ENCODE assay signal across 16 cellular contexts in genomic region chr5:150654181-150654580, GRCh38. TPM values are rescaled to one million over a fixed set of nuclear protein-coding genes. Genes with fewer than 3 reads are reported as not detected.
"Had no signal": no experiment of that assay in that cellular context is flagged by ENCODE, and none has a peak within 500 bp of the region (broad histone marks: within the 10 kb centered on the region; RNA-seq: fewer than 3 reads in every experiment).

No MANE protein-coding gene starts in this region.

- DNase-seq: activated CD4-positive, alpha-beta T cell treated with anti-CD3 and anti-CD28 coated beads for 4 hours; activated naive CD4-positive, alpha-beta T cell; activated naive CD8-positive, alpha-beta T cell treated with anti-CD3 and anti-CD28 coated beads, Interleukin-2, amount 50 U/mL, for 24 hours; caudate nucleus; effector CD4-positive, alpha-beta T cell; hippocampal formation; nephron progenitor cell; pancreas; small intestine; substantia nigra; upper lobe of left lung had no signal

- H3K27me3 ChIP-seq: pancreas, upper lobe of left lung had no signal

- H3K27me3 Mint-ChIP-seq: stimulated activated memory B cell treated with anti-CD40 and anti-IgM and Interleukin-4, amounts not matched to agents 10 μg/mL and 1 μg/mL and 100 μg/mL, for 72 hours; T-cell had no signal

- H3K9me3 Mint-ChIP-seq: activated naive CD8-positive, alpha-beta T cell treated with anti-CD3 and anti-CD28 coated beads, Interleukin-2, amount 50 U/mL, for 24 hours; activated T-helper 1 cell treated with anti-CD3 and anti-CD28 coated beads, Interleukin-12 subunit alpha, Interleukin-12 subunit beta, Interleukin-2, Interleukin-4 antibody, amounts not matched to agents 30 ng/mL and 10 ng/mL and 1 ng/mL, durations not matched to agents 14 hours and 24 hours and 36 hours; nephron progenitor cell; stimulated activated memory B cell treated with anti-CD40 and anti-IgM and Interleukin-4, amounts not matched to agents 10 μg/mL and 1 μg/mL and 100 μg/mL, for 72 hours; T-cell had no signal

- H3K27ac Mint-ChIP-seq: activated naive CD8-positive, alpha-beta T cell treated with anti-CD3 and anti-CD28 coated beads, Interleukin-2, amount 50 U/mL, for 24 hours; activated T-helper 1 cell treated with anti-CD3 and anti-CD28 coated beads, Interleukin-12 subunit alpha, Interleukin-12 subunit beta, Interleukin-2, Interleukin-4 antibody, amounts not matched to agents 30 ng/mL and 10 ng/mL and 1 ng/mL, durations not matched to agents 14 hours and 24 hours and 36 hours; nephron progenitor cell; stimulated activated memory B cell treated with anti-CD40 and anti-IgM and Interleukin-4, amounts not matched to agents 10 μg/mL and 1 μg/mL and 100 μg/mL, for 72 hours; T-cell had no signal

- H3K4me3 ChIP-seq: coronary artery, pancreas, SK-N-MC, upper lobe of left lung had no signal

- H3K4me3 Mint-ChIP-seq: activated naive CD8-positive, alpha-beta T cell treated with anti-CD3 and anti-CD28 coated beads, Interleukin-2, amount 50 U/mL, for 24 hours; activated T-helper 1 cell treated with anti-CD3 and anti-CD28 coated beads, Interleukin-12 subunit alpha, Interleukin-12 subunit beta, Interleukin-2, Interleukin-4 antibody, amounts not matched to agents 30 ng/mL and 10 ng/mL and 1 ng/mL, durations not matched to agents 14 hours and 24 hours and 36 hours; nephron progenitor cell; stimulated activated memory B cell treated with anti-CD40 and anti-IgM and Interleukin-4, amounts not matched to agents 10 μg/mL and 1 μg/mL and 100 μg/mL, for 72 hours had no signal

- H3K27ac ChIP-seq: pancreas, SK-N-MC had no signal

- H3K9me3 ChIP-seq: pancreas, upper lobe of left lung had no signal

- H3K4me1 ChIP-seq: pancreas had no signal

- ATAC-seq: activated naive CD8-positive, alpha-beta T cell treated with anti-CD3 and anti-CD28 coated beads, Interleukin-2, amount 50 U/mL, for 24 hours; pancreas; stimulated activated memory B cell treated with anti-CD40 and anti-IgM and Interleukin-4, amounts not matched to agents 10 μg/mL and 1 μg/mL and 100 μg/mL, for 72 hours; T-cell had no signal

- H3K36me3 Mint-ChIP-seq: T-cell had no signal

RNA-seq across cellular contexts. Expression of gene MYOZ3, which starts 6.9 kb away (rescaled TPM):
- total RNA-seq: T-cell had no signal

RNA-seq across cellular contexts. Expression of gene SYNPO, which starts 13.7 kb away (rescaled TPM):
- total RNA-seq: activated T-helper 1 cell treated with anti-CD3 and anti-CD28 coated beads, Interleukin-12 subunit alpha, Interleukin-12 subunit beta, Interleukin-2, Interleukin-4 antibody, amounts not matched to agents 30 ng/mL and 10 ng/mL and 1 ng/mL, durations not matched to agents 14 hours and 24 hours and 36 hours had no signal
